ENCODE assay signal across 8 cellular contexts in genomic region chr4:39697740-39698423, GRCh38. TPM values are rescaled to one million over a fixed set of nuclear protein-coding genes. Genes with fewer than 3 reads are reported as not detected.
DNase-seq lines count a peak whose midpoint lies in the region; ATAC-seq and TF ChIP-seq lines count a peak whose summit lies in the region.

Gene UBE2K, plus strand, starts transcription at chr4:39698136. Its CDS starts 192 bp downstream, at chr4:39698328.

- intact Hi-C loops in natural killer cell (cut with micrococcal nuclease) = loop anchor here (5.0 to 10.0 kb wide), 5 partner anchors 61 to 516 kb away; partner anchors contain the start of genes N4BP2, SMIM14, UGDH and WDR19

- peaks cover 50% of the 10 kb centered on the region for H3K36me3 Mint-ChIP-seq in activated T-helper 17 cell treated with anti-CD3 and anti-CD28 coated beads, Interleukin-2, amount 50 U/mL, for 72 hours (ENCODE audit: low read depth)
- no peaks in the 10 kb centered on the region for H3K36me3 Mint-ChIP-seq in natural killer cell

- H3K4me3 ChIP-seq in fibroblast of mammary gland (ENCODE audit: control insufficient read depth, low read depth, low read length) = peak within 1 kb of the TSS; percentile 77

- DNase-seq in DMS79 treated with DMSO at 0.1 percent for 48 hours (lab: John Stamatoyannopoulos, UW) = peak; percentile 22
- DNase-seq in RPMI7951 (ENCODE audit: low read depth) = peak; percentile 86
- peak; percentile 84 for DNase-seq in fibroblast of mammary gland (ENCODE audit: low read depth)
- DNase-seq in natural killer cell = peak; percentile 89
- DNase-seq in stimulated activated naive CD4-positive, alpha-beta T cell treated with Interleukin-2 at 50 U/mL for 16 hours (lab: John Stamatoyannopoulos, UW) = peak; percentile 83

- H3K27ac Mint-ChIP-seq in activated T-helper 17 cell treated with anti-CD3 and anti-CD28 coated beads, Interleukin-2, amount 50 U/mL, for 72 hours = peak within 1 kb of the TSS; percentile 96
- peak within 1 kb of the TSS; percentile 91 to 99 for H3K27ac Mint-ChIP-seq in natural killer cell

- ATAC-seq in GM21786 (IDR thresholded peaks at IDR 0.05; ENCODE audit: unreplicated experiment) (peak; percentile 82), natural killer cell (peak; percentile 78 to 93 (median 88))
- ATAC-seq in activated T-helper 17 cell treated with anti-CD3 and anti-CD28 coated beads, Interleukin-2, amount 50 U/mL, for 72 hours (replicated peaks) = peak; percentile 88

- TF ChIP-seq CTCF in fibroblast of mammary gland (conservative IDR thresholded peaks at IDR 0.05; ENCODE audit: control insufficient read depth, insufficient read depth, low read depth, low read length) = no peak
- no peak for TF ChIP-seq CTCF in natural killer cell (IDR thresholded peaks at IDR 0.05)

- peaks cover 16% of the 10 kb centered on the region for H3K4me1 Mint-ChIP-seq in activated T-helper 17 cell treated with anti-CD3 and anti-CD28 coated beads, Interleukin-2, amount 50 U/mL, for 72 hours
- H3K4me1 Mint-ChIP-seq in natural killer cell = peaks cover 36 to 45% of the 10 kb centered on the region in 2 donors

- peak within 1 kb of the TSS; percentile 97 for H3K4me3 Mint-ChIP-seq in activated T-helper 17 cell treated with anti-CD3 and anti-CD28 coated beads, Interleukin-2, amount 50 U/mL, for 72 hours
- peak within 1 kb of the TSS; percentile 98 for H3K4me3 Mint-ChIP-seq in natural killer cell

- H3K27ac ChIP-seq in KOPT-K1 (ENCODE audit: low read depth, low read length, poor library complexity, severe bottlenecking) = peak within 1 kb of the TSS; percentile 90

- H3K9me3 ChIP-seq in KOPT-K1 (ENCODE audit: insufficient read depth, low read length, poor library complexity, severe bottlenecking) = no peaks in the 10 kb centered on the region

- H3K36me3 ChIP-seq in KOPT-K1 (ENCODE audit: insufficient read depth, low read length) = peaks cover 12% of the 10 kb centered on the region

- H3K27me3 Mint-ChIP-seq in activated T-helper 17 cell treated with anti-CD3 and anti-CD28 coated beads, Interleukin-2, amount 50 U/mL, for 72 hours = no peaks in the 10 kb centered on the region
- no peaks in the 10 kb centered on the region for H3K27me3 Mint-ChIP-seq in natural killer cell (ENCODE audit: low read depth in 2 of 2)

- H3K9me3 Mint-ChIP-seq in activated T-helper 17 cell treated with anti-CD3 and anti-CD28 coated beads, Interleukin-2, amount 50 U/mL, for 72 hours = no peaks in the 10 kb centered on the region
- H3K9me3 Mint-ChIP-seq in natural killer cell = no peaks in the 10 kb centered on the region

RNA-seq across cellular contexts. Expression of gene UBE2K, which starts in this region (rescaled TPM):
- total RNA-seq in RPMI7951 (2014; rRNA removed; shearing (Covaris generic)) = 13.4 and 23.4 TPM in 2 replicates
- total RNA-seq in activated T-helper 17 cell treated with anti-CD3 and anti-CD28 coated beads, Interleukin-2, amount 50 U/mL, for 72 hours = 10 to 100 TPM; 52.5 to 90.0 TPM
- 10 to 100 TPM; 38.0 to 53.9 (median 43.6) TPM for total RNA-seq in natural killer cell

Comparison
In these comparisons a context has a peak if more than half of its experiments do, and no peak if none do; other contexts are left out.
1. Peak in every context shown above with its lines: DNase-seq, ATAC-seq, H3K4me3 ChIP-seq and H3K27ac ChIP-seq.
2. DNase-seq: peak in every context shown above with its lines; median percentile 89 in natural killer cell; 86 in RPMI7951; 84 in fibroblast of mammary gland; 83 in stimulated activated naive CD4-positive, alpha-beta T cell treated with Interleukin-2 at 50 U/mL for 16 hours; 22 in DMS79 treated with DMSO at 0.1 percent for 48 hours.